In the genomic region with DNA sequence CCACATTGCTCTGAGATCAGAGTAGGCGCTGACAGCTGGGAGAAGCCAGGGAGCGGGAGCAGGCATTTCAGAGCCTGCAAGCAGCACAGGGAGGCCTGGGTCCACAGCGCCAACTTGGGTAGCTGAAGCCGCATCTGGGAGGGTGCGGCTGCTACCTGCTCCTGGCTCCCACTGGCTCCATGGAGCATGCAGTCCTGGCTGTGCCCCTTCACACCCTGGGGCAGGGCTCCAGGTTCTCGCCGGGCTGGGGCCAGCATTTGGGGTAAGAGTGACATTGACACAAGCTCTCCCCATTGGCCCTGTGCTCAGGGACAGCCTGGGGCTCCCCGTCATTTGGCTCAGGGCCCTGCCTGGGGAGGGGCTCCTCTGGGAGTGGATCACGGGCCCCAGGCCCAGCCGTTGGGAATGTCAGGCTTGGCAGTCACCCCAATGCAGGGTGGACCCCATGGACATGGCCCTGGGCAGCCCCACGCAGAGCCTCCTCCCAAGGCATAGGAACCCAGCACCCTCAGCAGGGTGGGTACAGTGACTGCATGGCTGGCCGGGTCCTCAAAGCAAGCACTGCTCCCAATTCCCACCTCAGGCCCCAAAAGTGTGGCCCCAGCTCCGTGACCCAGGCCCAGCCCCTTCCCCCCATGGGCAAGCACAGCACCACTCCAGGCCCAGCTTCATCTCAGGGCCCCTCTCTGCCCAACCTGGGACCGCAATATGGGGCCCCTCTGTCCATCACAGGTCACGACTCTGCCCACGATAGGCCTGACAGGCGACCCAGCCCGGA, we compare ENCODE assay signal across 19 cellular contexts.
"Had no signal": no experiment of that assay in that cellular context is flagged by ENCODE, and none has a peak within 500 bp of the region (broad histone marks: within the 10 kb centered on the region; RNA-seq: fewer than 3 reads in every experiment).

No MANE protein-coding gene starts in this region.

- H3K27me3 ChIP-seq: ascending aorta, esophagus squamous epithelium, gastrocnemius medialis, neutrophil, pancreas had no signal

- DNase-seq: activated CD4-positive, alpha-beta T cell treated with anti-CD3 and anti-CD28 coated beads, Interleukin-2, amount 10 ng/mL, durations not matched to agents 24 days and 14 days; activated CD8-positive, alpha-beta memory T cell treated with anti-CD3 and anti-CD28 coated beads, Interleukin-2, amount 10 ng/mL, durations not matched to agents 7 days and 5 days; activated CD8-positive, alpha-beta T cell treated with anti-CD3 and anti-CD28 coated beads for 36 hours; activated effector memory CD4-positive, alpha-beta T cell treated with anti-CD3 and anti-CD28 coated beads, Interleukin-2, amount 50 U/mL, for 16 hours; activated T-cell treated with anti-CD3 and anti-CD28 coated beads for 4 hours; esophagus squamous epithelium; gastrocnemius medialis; head of caudate nucleus; mammary epithelial cell; stimulated activated CD4-positive, alpha-beta T cell treated with anti-CD3 and anti-CD28 coated beads, Interleukin-4, amount 100 ng/mL, for 1 hour; stimulated activated naive CD4-positive, alpha-beta T cell treated with Interleukin-2 at 50 U/mL for 16 hours; T-cell had no signal

- H3K36me3 ChIP-seq: ascending aorta, gastrocnemius medialis, neutrophil, pancreas had no signal

- H3K27ac ChIP-seq: ascending aorta, coronary artery, esophagus squamous epithelium, gastrocnemius medialis, neutrophil, pancreas, VCaP had no signal

- H3K4me1 ChIP-seq: ascending aorta, esophagus squamous epithelium, gastrocnemius medialis had no signal

- H3K4me3 ChIP-seq: ascending aorta, coronary artery, esophagus squamous epithelium, gastrocnemius medialis, pancreas had no signal

- ATAC-seq: activated CD4-positive, CD25-positive, alpha-beta regulatory T cell treated with anti-CD3 and anti-CD28 coated beads, Interleukin-2, amount 50 U/mL, for 24 hours; activated CD8-positive, alpha-beta memory T cell treated with anti-CD3 and anti-CD28 coated beads, Interleukin-2, amount 10 ng/mL, durations not matched to agents 7 days and 5 days; activated CD8-positive, alpha-beta T cell treated with anti-CD3 and anti-CD28 coated beads for 36 hours; activated naive CD4-positive, alpha-beta T cell treated with anti-CD3 and anti-CD28 coated beads, Interleukin-2, amount 50 U/mL, for 72 hours; gastrocnemius medialis; pancreas; T-cell had no signal

- H3K9me3 ChIP-seq: ascending aorta, esophagus squamous epithelium, gastrocnemius medialis, neutrophil, pancreas had no signal
